In genomic region chr16:74412138-74412774, GRCh38 we compare ENCODE assay signal across 5 cellular contexts. TPM values are rescaled to one million over a fixed set of nuclear protein-coding genes. Genes with fewer than 3 reads are reported as not detected.
"Had no signal": no experiment of that assay in that cellular context is flagged by ENCODE, and none has a peak within 500 bp of the region (broad histone marks: within the 10 kb centered on the region; RNA-seq: fewer than 3 reads in every experiment).

No MANE protein-coding gene starts in this region.

RNA-seq across cellular contexts. Expression of gene CLEC18B, which starts 9.0 kb away (rescaled TPM):
- total RNA-seq: RPMI7951, SJCRH30, SK-MEL-5 had no signal

RNA-seq across cellular contexts. Expression of gene NPIPB15, which starts 36.1 kb away (rescaled TPM):
- total RNA-seq: PC-3, Right ventricle myocardium inferior, RPMI7951, SK-MEL-5 had no signal
